29 cellular contexts compared by ENCODE assay signal in genomic region chr9:91296354-91296753, GRCh38.
"Had no signal": no experiment of that assay in that cellular context is flagged by ENCODE, and none has a peak within 500 bp of the region (broad histone marks: within the 10 kb centered on the region; RNA-seq: fewer than 3 reads in every experiment).

No MANE protein-coding gene starts in this region.

- H3K27ac Mint-ChIP-seq: activated B cell treated with CpG ODN at 0.5 μM for 24 hours; activated CD8-positive, alpha-beta T cell treated with anti-CD3 and anti-CD28 coated beads for 36 hours; activated naive CD4-positive, alpha-beta T cell treated with anti-CD3 and anti-CD28 coated beads for 36 hours; activated naive CD4-positive, alpha-beta T cell treated with anti-CD3 and anti-CD28 coated beads, Interleukin-2, amount 50 U/mL, for 24 hours; activated naive CD8-positive, alpha-beta T cell treated with anti-CD3 and anti-CD28 coated beads for 36 hours; activated naive CD8-positive, alpha-beta T cell treated with anti-CD3 and anti-CD28 coated beads, Interleukin-2, amount 50 U/mL, for 24 hours; activated T-helper 17 cell treated with anti-CD3 and anti-CD28 coated beads, Interleukin-2, amount 50 U/mL, for 72 hours; T-helper 17 cell; T-helper 2 cell treated with Interferon-gamma antibody and Interleukin-4, amounts not matched to agents 5 μg/mL and 100 μg/mL, for 36 hours had no signal

- H3K9me3 Mint-ChIP-seq: activated B cell treated with CpG ODN at 0.5 μM for 24 hours; activated CD8-positive, alpha-beta T cell treated with anti-CD3 and anti-CD28 coated beads for 36 hours; activated naive CD4-positive, alpha-beta T cell treated with anti-CD3 and anti-CD28 coated beads for 36 hours; activated naive CD4-positive, alpha-beta T cell treated with anti-CD3 and anti-CD28 coated beads, Interleukin-2, amount 50 U/mL, for 24 hours; activated naive CD8-positive, alpha-beta T cell treated with anti-CD3 and anti-CD28 coated beads for 36 hours; activated naive CD8-positive, alpha-beta T cell treated with anti-CD3 and anti-CD28 coated beads, Interleukin-2, amount 50 U/mL, for 24 hours; activated T-cell treated with anti-CD3 and anti-CD28 coated beads, Interleukin-2, amount 50 U/mL, for 4 hours; activated T-helper 17 cell treated with anti-CD3 and anti-CD28 coated beads, Interleukin-2, amount 50 U/mL, for 72 hours; T-helper 2 cell treated with Interferon-gamma antibody and Interleukin-4, amounts not matched to agents 5 μg/mL and 100 μg/mL, for 36 hours had no signal

- ATAC-seq: activated CD4-positive, CD25-positive, alpha-beta regulatory T cell treated with anti-CD3 and anti-CD28 coated beads, Interleukin-2, amount 50 U/mL, for 24 hours; activated CD8-positive, alpha-beta T cell treated with anti-CD3 and anti-CD28 coated beads for 36 hours; activated naive CD8-positive, alpha-beta T cell treated with anti-CD3 and anti-CD28 coated beads, Interleukin-2, amount 50 U/mL, for 24 hours; activated T-cell treated with anti-CD3 and anti-CD28 coated beads, Interleukin-2, amount 50 U/mL, for 4 hours; activated T-helper 17 cell treated with anti-CD3 and anti-CD28 coated beads, Interleukin-2, amount 50 U/mL, for 72 hours; body of pancreas; gastroesophageal sphincter; T-helper 17 cell had no signal

- H3K4me1 Mint-ChIP-seq: activated naive CD4-positive, alpha-beta T cell treated with anti-CD3 and anti-CD28 coated beads, Interleukin-2, amount 50 U/mL, for 24 hours; activated naive CD8-positive, alpha-beta T cell treated with anti-CD3 and anti-CD28 coated beads for 36 hours had no signal

- H3K27me3 Mint-ChIP-seq: activated B cell treated with CpG ODN at 0.5 μM for 24 hours; activated CD8-positive, alpha-beta T cell treated with anti-CD3 and anti-CD28 coated beads for 36 hours; activated naive CD4-positive, alpha-beta T cell treated with anti-CD3 and anti-CD28 coated beads, Interleukin-2, amount 50 U/mL, for 24 hours; activated naive CD8-positive, alpha-beta T cell treated with anti-CD3 and anti-CD28 coated beads for 36 hours; activated naive CD8-positive, alpha-beta T cell treated with anti-CD3 and anti-CD28 coated beads, Interleukin-2, amount 50 U/mL, for 24 hours; activated T-helper 17 cell treated with anti-CD3 and anti-CD28 coated beads, Interleukin-2, amount 50 U/mL, for 72 hours; T-helper 17 cell had no signal

- DNase-seq: activated B cell treated with CpG ODN at 0.5 μM for 24 hours; activated CD4-positive, alpha-beta T cell treated with anti-CD3 and anti-CD28 coated beads for 48 hours; activated CD4-positive, alpha-beta T cell treated with anti-CD3 and anti-CD28 coated beads, Interleukin-2, amount 50 U/mL, for 1 hour; activated CD4-positive, alpha-beta T cell treated with anti-CD3 and anti-CD28 coated beads, Interleukin-2, amount 50 U/mL, for 48 hours; activated CD8-positive, alpha-beta memory T cell treated with anti-CD3 and anti-CD28 coated beads for 24 hours; activated CD8-positive, alpha-beta T cell treated with anti-CD3 and anti-CD28 coated beads for 36 hours; activated effector memory CD4-positive, alpha-beta T cell treated with Interleukin-2 at 50 U/mL for 16 hours; activated naive CD4-positive, alpha-beta T cell treated with anti-CD3 and anti-CD28 coated beads for 36 hours; activated naive CD8-positive, alpha-beta T cell treated with anti-CD3 and anti-CD28 coated beads for 36 hours; activated naive CD8-positive, alpha-beta T cell treated with anti-CD3 and anti-CD28 coated beads, Interleukin-2, amount 50 U/mL, for 24 hours; activated T-cell treated with anti-CD3 and anti-CD28 coated beads, Interleukin-2, amount 50 U/mL, for 4 hours; adrenal gland; amygdala; aorta; body of pancreas; caudate nucleus; colonic mucosa; effector CD8-positive, alpha-beta T cell; esophagus squamous epithelium; foreskin melanocyte; head of caudate nucleus; T-helper 17 cell; T1000; WERI-Rb-1 had no signal

- H3K4me3 Mint-ChIP-seq: activated B cell treated with CpG ODN at 0.5 μM for 24 hours; activated CD8-positive, alpha-beta T cell treated with anti-CD3 and anti-CD28 coated beads for 36 hours; activated naive CD4-positive, alpha-beta T cell treated with anti-CD3 and anti-CD28 coated beads for 36 hours; activated naive CD4-positive, alpha-beta T cell treated with anti-CD3 and anti-CD28 coated beads, Interleukin-2, amount 50 U/mL, for 24 hours; activated naive CD8-positive, alpha-beta T cell treated with anti-CD3 and anti-CD28 coated beads for 36 hours; activated naive CD8-positive, alpha-beta T cell treated with anti-CD3 and anti-CD28 coated beads, Interleukin-2, amount 50 U/mL, for 24 hours; activated T-cell treated with anti-CD3 and anti-CD28 coated beads, Interleukin-2, amount 50 U/mL, for 4 hours; activated T-helper 17 cell treated with anti-CD3 and anti-CD28 coated beads, Interleukin-2, amount 50 U/mL, for 72 hours; T-helper 17 cell; T-helper 2 cell treated with Interferon-gamma antibody and Interleukin-4, amounts not matched to agents 5 μg/mL and 100 μg/mL, for 36 hours had no signal
